ENCODE assay signal across 1 cellular context in genomic region chr19:14136509-14137281, GRCh38.
TF ChIP-seq lines count a peak whose summit lies in the region.

ASF1B (minus strand) TSS chr19:14136589; CDS start chr19:14136456, 133 bp downstream.

TF ChIP-seq in HepG2, 621 proteins besides CTCF, POLR2A, EP300 and RAD21 (continued from another document and continues in another):
- 0 out of 2 replicates have a peak, but pooled peaks have one; percentile 14 for TF ChIP-seq ZBTB44 (CRISPR knock-in tag; IDR thresholded peaks at IDR 0.05)
- no peak for TF ChIP-seq MATR3 (CRISPR knock-in tag; IDR thresholded peaks at IDR 0.05)
- TF ChIP-seq MLLT10 (CRISPR knock-in tag; IDR thresholded peaks at IDR 0.05) = no peak
- no peak for TF ChIP-seq ZMYM3 (CRISPR knock-in tag; IDR thresholded peaks at IDR 0.05)
- peak; percentile 82; the same call in 1 of the 2 replicates for TF ChIP-seq ZSCAN21 (CRISPR knock-in tag; IDR thresholded peaks at IDR 0.05; ENCODE audit: borderline replicate concordance)
- TF ChIP-seq ZBTB43 (CRISPR knock-in tag; conservative IDR thresholded peaks at IDR 0.05) = peak; percentile 75
- TF ChIP-seq ATF7-NPFF (CRISPR knock-in tag; IDR thresholded peaks at IDR 0.05; ENCODE audit: low read depth) = peak; percentile 93
- no peak for TF ChIP-seq WIZ (CRISPR knock-in tag; IDR thresholded peaks at IDR 0.05)
- TF ChIP-seq, protein P1, sequence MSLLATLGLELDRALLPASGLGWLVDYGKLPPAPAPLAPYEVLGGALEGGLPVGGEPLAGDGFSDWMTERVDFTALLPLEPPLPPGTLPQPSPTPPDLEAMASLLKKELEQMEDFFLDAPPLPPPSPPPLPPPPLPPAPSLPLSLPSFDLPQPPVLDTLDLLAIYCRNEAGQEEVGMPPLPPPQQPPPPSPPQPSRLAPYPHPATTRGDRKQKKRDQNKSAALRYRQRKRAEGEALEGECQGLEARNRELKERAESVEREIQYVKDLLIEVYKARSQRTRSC (CRISPR knock-in tag; IDR thresholded peaks at IDR 0.05; ENCODE audit: low read depth) = 0 out of 2 replicates have a peak, but pooled peaks have one; percentile 10
- peak; percentile 63; the same call in 1 of the 2 replicates for TF ChIP-seq ZC3H13 (CRISPR knock-in tag; IDR thresholded peaks at IDR 0.05)
- peak; percentile 90 for TF ChIP-seq ZNF589 (CRISPR knock-in tag; conservative IDR thresholded peaks at IDR 0.05)
- TF ChIP-seq ARNTL (CRISPR knock-in tag; IDR thresholded peaks at IDR 0.05) = peak; percentile 37; the same call in 1 of the 2 replicates
- TF ChIP-seq, protein P2, sequence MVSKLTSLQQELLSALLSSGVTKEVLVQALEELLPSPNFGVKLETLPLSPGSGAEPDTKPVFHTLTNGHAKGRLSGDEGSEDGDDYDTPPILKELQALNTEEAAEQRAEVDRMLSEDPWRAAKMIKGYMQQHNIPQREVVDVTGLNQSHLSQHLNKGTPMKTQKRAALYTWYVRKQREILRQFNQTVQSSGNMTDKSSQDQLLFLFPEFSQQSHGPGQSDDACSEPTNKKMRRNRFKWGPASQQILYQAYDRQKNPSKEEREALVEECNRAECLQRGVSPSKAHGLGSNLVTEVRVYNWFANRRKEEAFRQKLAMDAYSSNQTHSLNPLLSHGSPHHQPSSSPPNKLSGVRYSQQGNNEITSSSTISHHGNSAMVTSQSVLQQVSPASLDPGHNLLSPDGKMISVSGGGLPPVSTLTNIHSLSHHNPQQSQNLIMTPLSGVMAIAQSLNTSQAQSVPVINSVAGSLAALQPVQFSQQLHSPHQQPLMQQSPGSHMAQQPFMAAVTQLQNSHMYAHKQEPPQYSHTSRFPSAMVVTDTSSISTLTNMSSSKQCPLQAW (CRISPR knock-in tag; IDR thresholded peaks at IDR 0.05) = peak; percentile 76
- peak; percentile 79 for TF ChIP-seq CREB1 (IDR thresholded peaks at IDR 0.05)
- peak; percentile 89 for TF ChIP-seq CREB1 (CRISPR knock-in tag; IDR thresholded peaks at IDR 0.05)
- 0 out of 2 replicates have a peak, but pooled peaks have one; percentile 3 for TF ChIP-seq HIC2 (CRISPR knock-in tag; IDR thresholded peaks at IDR 0.05; ENCODE audit: low read depth)
- TF ChIP-seq ELF1 (CRISPR knock-in tag; IDR thresholded peaks at IDR 0.05) = peak; percentile 79
- no peak for TF ChIP-seq RORA (CRISPR knock-in tag; IDR thresholded peaks at IDR 0.05)
- peak; percentile 52 for TF ChIP-seq TARDBP (CRISPR knock-in tag; IDR thresholded peaks at IDR 0.05)
- peak; percentile 71 for TF ChIP-seq GABPA (IDR thresholded peaks at IDR 0.05; ENCODE audit: low read depth, low read length)
- peak; percentile 91 for TF ChIP-seq GABPA (CRISPR knock-in tag; IDR thresholded peaks at IDR 0.05; ENCODE audit: low read depth)
- TF ChIP-seq MED8 (CRISPR knock-in tag; IDR thresholded peaks at IDR 0.05; ENCODE audit: insufficient replicate concordance) = peak; percentile 31
- peak in 1 of 2 experiments; percentile 53; a peak in 1 of 4 replicates for TF ChIP-seq KLF16 (CRISPR knock-in tag; IDR thresholded peaks at IDR 0.05)
- TF ChIP-seq REST (IDR thresholded peaks at IDR 0.05; ENCODE audit: borderline replicate concordance in 1 of 2, low read depth in 1 of 2, low read length in 2 of 2) = no peak
- TF ChIP-seq ZNF770 (CRISPR knock-in tag; IDR thresholded peaks at IDR 0.05) = peak; percentile 68; the same call in 1 of the 2 replicates
- peak; percentile 44; the same call in 1 of the 2 replicates for TF ChIP-seq HIVEP1 (CRISPR knock-in tag; IDR thresholded peaks at IDR 0.05)
- TF ChIP-seq ZNF556 (CRISPR knock-in tag; IDR thresholded peaks at IDR 0.05; ENCODE audit: borderline replicate concordance) = peak; percentile 20; the same call in 1 of the 2 replicates
- peak; percentile 12 for TF ChIP-seq TAF15 (IDR thresholded peaks at IDR 0.05; ENCODE audit: low read depth, low read length, poor library complexity, severe bottlenecking)
- 0 out of 2 replicates have a peak, but pooled peaks have one; percentile 68 for TF ChIP-seq KLF15 (CRISPR knock-in tag; IDR thresholded peaks at IDR 0.05; ENCODE audit: borderline replicate concordance)
- TF ChIP-seq ZNF781 (CRISPR knock-in tag; IDR thresholded peaks at IDR 0.05; ENCODE audit: borderline replicate concordance, not compliant biosample characterization) = peak; percentile 47
- TF ChIP-seq IRX3 (CRISPR knock-in tag; IDR thresholded peaks at IDR 0.05; ENCODE audit: borderline replicate concordance, low read depth) = peak; percentile 71; the same call in 1 of the 2 replicates
- TF ChIP-seq ZNF709 (CRISPR knock-in tag; IDR thresholded peaks at IDR 0.05) = peak; percentile 76
- TF ChIP-seq KDM3A (CRISPR knock-in tag; IDR thresholded peaks at IDR 0.05; ENCODE audit: low read depth) = peak; percentile 42; the same call in 1 of the 2 replicates
- peak; percentile 48; the same call in 1 of the 2 replicates for TF ChIP-seq PITX1 (CRISPR knock-in tag; IDR thresholded peaks at IDR 0.05)
- TF ChIP-seq LCORL (IDR thresholded peaks at IDR 0.05) = no peak
- peak; percentile 59 for TF ChIP-seq LCORL (CRISPR knock-in tag; IDR thresholded peaks at IDR 0.05)
- TF ChIP-seq FLYWCH1 (CRISPR knock-in tag; IDR thresholded peaks at IDR 0.05) = 0 out of 2 replicates have a peak, but pooled peaks have one; percentile 46
- peak; percentile 66; the same call in 1 of the 2 replicates for TF ChIP-seq MEIS2 (CRISPR knock-in tag; IDR thresholded peaks at IDR 0.05)
- TF ChIP-seq, protein P3, sequence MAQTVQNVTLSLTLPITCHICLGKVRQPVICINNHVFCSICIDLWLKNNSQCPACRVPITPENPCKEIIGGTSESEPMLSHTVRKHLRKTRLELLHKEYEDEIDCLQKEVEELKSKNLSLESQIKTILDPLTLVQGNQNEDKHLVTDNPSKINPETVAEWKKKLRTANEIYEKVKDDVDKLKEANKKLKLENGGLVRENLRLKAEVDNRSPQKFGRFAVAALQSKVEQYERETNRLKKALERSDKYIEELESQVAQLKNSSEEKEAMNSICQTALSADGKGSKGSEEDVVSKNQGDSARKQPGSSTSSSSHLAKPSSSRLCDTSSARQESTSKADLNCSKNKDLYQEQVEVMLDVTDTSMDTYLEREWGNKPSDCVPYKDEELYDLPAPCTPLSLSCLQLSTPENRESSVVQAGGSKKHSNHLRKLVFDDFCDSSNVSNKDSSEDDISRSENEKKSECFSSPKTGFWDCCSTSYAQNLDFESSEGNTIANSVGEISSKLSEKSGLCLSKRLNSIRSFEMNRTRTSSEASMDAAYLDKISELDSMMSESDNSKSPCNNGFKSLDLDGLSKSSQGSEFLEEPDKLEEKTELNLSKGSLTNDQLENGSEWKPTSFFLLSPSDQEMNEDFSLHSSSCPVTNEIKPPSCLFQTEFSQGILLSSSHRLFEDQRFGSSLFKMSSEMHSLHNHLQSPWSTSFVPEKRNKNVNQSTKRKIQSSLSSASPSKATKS (CRISPR knock-in tag; IDR thresholded peaks at IDR 0.05) = no peak
- TF ChIP-seq RARA (CRISPR knock-in tag; IDR thresholded peaks at IDR 0.05) = no peak
- TF ChIP-seq ZFP41 (CRISPR knock-in tag; IDR thresholded peaks at IDR 0.05; ENCODE audit: borderline replicate concordance) = peak; percentile 35; the same call in 1 of the 2 replicates
- 0 out of 2 replicates have a peak, but pooled peaks have one; percentile 50 for TF ChIP-seq YEATS4 (CRISPR knock-in tag; IDR thresholded peaks at IDR 0.05; ENCODE audit: borderline replicate concordance)
- TF ChIP-seq, protein P4, sequence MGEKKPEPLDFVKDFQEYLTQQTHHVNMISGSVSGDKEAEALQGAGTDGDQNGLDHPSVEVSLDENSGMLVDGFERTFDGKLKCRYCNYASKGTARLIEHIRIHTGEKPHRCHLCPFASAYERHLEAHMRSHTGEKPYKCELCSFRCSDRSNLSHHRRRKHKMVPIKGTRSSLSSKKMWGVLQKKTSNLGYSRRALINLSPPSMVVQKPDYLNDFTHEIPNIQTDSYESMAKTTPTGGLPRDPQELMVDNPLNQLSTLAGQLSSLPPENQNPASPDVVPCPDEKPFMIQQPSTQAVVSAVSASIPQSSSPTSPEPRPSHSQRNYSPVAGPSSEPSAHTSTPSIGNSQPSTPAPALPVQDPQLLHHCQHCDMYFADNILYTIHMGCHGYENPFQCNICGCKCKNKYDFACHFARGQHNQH (CRISPR knock-in tag; IDR thresholded peaks at IDR 0.05) = peak; percentile 28
- TF ChIP-seq SMAD3 (CRISPR knock-in tag; IDR thresholded peaks at IDR 0.05) = peak; percentile 21; the same call in 1 of the 2 replicates
- no peak for TF ChIP-seq SP140L (CRISPR knock-in tag; IDR thresholded peaks at IDR 0.05; ENCODE audit: borderline replicate concordance)
- TF ChIP-seq, protein P5, sequence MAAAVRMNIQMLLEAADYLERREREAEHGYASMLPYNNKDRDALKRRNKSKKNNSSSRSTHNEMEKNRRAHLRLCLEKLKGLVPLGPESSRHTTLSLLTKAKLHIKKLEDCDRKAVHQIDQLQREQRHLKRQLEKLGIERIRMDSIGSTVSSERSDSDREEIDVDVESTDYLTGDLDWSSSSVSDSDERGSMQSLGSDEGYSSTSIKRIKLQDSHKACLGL (CRISPR knock-in tag; IDR thresholded peaks at IDR 0.05) = peak; percentile 78; the same call in 1 of the 2 replicates
- TF ChIP-seq HNRNPLL (IDR thresholded peaks at IDR 0.05; ENCODE audit: low read depth, low read length, poor library complexity, severe bottlenecking) = peak; percentile 75
